ENCODE assay signal across 9 cellular contexts in genomic region chr11:5992604-5993251, GRCh38. TPM values are rescaled to one million over a fixed set of nuclear protein-coding genes. Genes with fewer than 3 reads are reported as not detected.
DNase-seq lines count a peak whose midpoint lies in the region; ATAC-seq, FAIRE-seq and TF ChIP-seq lines count a peak whose summit lies in the region.
"Had no signal": no experiment of that assay in that cellular context is flagged by ENCODE, and none has a peak within 500 bp of the region (broad histone marks: within the 10 kb centered on the region; RNA-seq: fewer than 3 reads in every experiment).

No MANE protein-coding gene starts in this region.

- ATAC-seq in GM18498 (IDR thresholded peaks at IDR 0.05; ENCODE audit: unreplicated experiment) (no peak), GM21576 (IDR thresholded peaks at IDR 0.05; ENCODE audit: unreplicated experiment) (no peak)
- ATAC-seq in activated CD4-positive, CD25-positive, alpha-beta regulatory T cell treated with anti-CD3 and anti-CD28 coated beads, Interleukin-2, amount 50 U/mL, for 24 hours = no peak

- 0% methylated on average over 3 of the region's 3 CpGs for WGBS in SK-N-SH (ENCODE audit: low lambda C conversion rate)

- no peaks in the 10 kb centered on the region for H3K27me3 ChIP-seq in SK-N-SH (ENCODE audit: insufficient read depth)

- H3K4me3 ChIP-seq in SK-N-SH (ENCODE audit: low read depth in 2 of 2, low read length in 1 of 2) (peak overlapping the region in 1 of 2 experiments; percentile 29; a peak in 1 of 4 replicates), kidney (ENCODE audit: low read length in 2 of 2) (no peak overlapping the region)

- H3K27ac ChIP-seq in SK-N-SH (ENCODE audit: low read depth in 2 of 2, low read length in 1 of 2) = no peak overlapping the region
- H3K27ac ChIP-seq in kidney (ENCODE audit: low read depth in 2 of 2, low read length in 2 of 2) = no peak overlapping the region

- peak; percentile 31 for TF ChIP-seq CTCF in D721Med (IDR thresholded peaks at IDR 0.05; ENCODE audit: insufficient read depth, missing control alignments)
- TF ChIP-seq CTCF in SK-N-SH (IDR thresholded peaks at IDR 0.05) = peak; percentile 64
- TF ChIP-seq CTCF in kidney (IDR thresholded peaks at IDR 0.05; ENCODE audit: borderline replicate concordance, extremely low read depth, insufficient read depth) = peak; percentile 29

- no peaks in the 10 kb centered on the region for H3K4me1 ChIP-seq in SK-N-SH (ENCODE audit: control insufficient read depth in 1 of 2, insufficient read depth in 2 of 2, low read depth in 1 of 2, low read length in 1 of 2)
- H3K4me1 ChIP-seq in kidney (ENCODE audit: control insufficient read depth in 1 of 2, insufficient read depth in 1 of 2, low read depth in 1 of 2, low read length in 2 of 2) = no peaks in the 10 kb centered on the region

- FAIRE-seq in D721Med (lab: Jason Lieb, UNC) (no peak), kidney (lab: Jason Lieb, UNC) (no peak)

- no peaks in the 10 kb centered on the region for H3K9me2 ChIP-seq in SK-N-SH

- no peaks in the 10 kb centered on the region for H4K20me1 ChIP-seq in SK-N-SH (ENCODE audit: insufficient read depth)

- intact Hi-C loops in kidney (cut with DNase I) = no loop called here

- H3K36me3 ChIP-seq in SK-N-SH (replicated peaks in 1 of 2; ENCODE audit: control insufficient read depth in 1 of 2, insufficient read depth in 2 of 2, low read length in 1 of 2) (no peaks in the 10 kb centered on the region), kidney (ENCODE audit: control insufficient read depth in 1 of 2, insufficient read depth in 2 of 2, low read length in 2 of 2) (no peaks in the 10 kb centered on the region)

- H3K9ac ChIP-seq in SK-N-SH (no peak overlapping the region), kidney (ENCODE audit: low read length in 2 of 2) (no peak overlapping the region)

- DNase-seq in D721Med (ENCODE audit: insufficient read length, low spot score) (no peak), H4 (ENCODE audit: low spot score) (peak; percentile 21), SK-N-SH (peak; percentile 45), kidney (no peak), retina (no peak)

- TF ChIP-seq EP300 in SK-N-SH (IDR thresholded peaks at IDR 0.05; ENCODE audit: borderline replicate concordance in 1 of 2, low read depth in 1 of 2, low read length in 1 of 2) = no peak

- TF ChIP-seq RAD21 in SK-N-SH (IDR thresholded peaks at IDR 0.05; ENCODE audit: low read length) = peak; percentile 26; the same call in 1 of the 2 replicates

- H3F3A ChIP-seq in SK-N-SH (replicated peaks; ENCODE audit: insufficient read depth) = no peaks in the 10 kb centered on the region

- CTCF ChIA-PET in SK-N-SH (lab: Yijun Ruan, JAX) = interaction anchor here (0.6 to 1.9 kb wide), 12 partner anchors 10 to 371 kb away, joined by 3 to 9 read pairs (median 4); no protein-coding TSS in a partner anchor

- H3K4me2 ChIP-seq in SK-N-SH = no peak overlapping the region

- POLR2A ChIA-PET in SK-N-SH (lab: Yijun Ruan, JAX) = no interaction called here

- H3K79me2 ChIP-seq in SK-N-SH (ENCODE audit: insufficient read depth) = no peaks in the 10 kb centered on the region

- H3K9me3 ChIP-seq in SK-N-SH = no peaks in the 10 kb centered on the region
- H3K9me3 ChIP-seq in kidney (ENCODE audit: control insufficient read depth in 1 of 2, low read length in 2 of 2) = no peaks in the 10 kb centered on the region

- no peak overlapping the region for H2AFZ ChIP-seq in SK-N-SH (ENCODE audit: low read depth)

TF ChIP-seq in SK-N-SH, 30 proteins besides CTCF, POLR2A, EP300 and RAD21:
- TF ChIP-seq SMC3 (IDR thresholded peaks at IDR 0.05; ENCODE audit: low read depth, low read length) (peak; percentile 35; the same call in 1 of the 2 replicates), MEF2A (IDR thresholded peaks at IDR 0.05; ENCODE audit: borderline replicate concordance, low read depth) (no peak)

RNA-seq across cellular contexts. Expression of gene OR52L1, which starts 5.9 kb away (rescaled TPM):
- not detected in 2 replicates for total RNA-seq in H4 (2014; rRNA removed; shearing (Covaris generic))
- polyA plus RNA-seq in SK-N-SH (2012; rRNA removed) (not detected in 2 replicates), kidney (ENCODE audit: insufficient read depth, low read depth, low replicate concordance) (not detected)
- not detected in 2 replicates for polyA plus RNA-seq in SK-N-SH (2012; cell fraction: cytosol; rRNA removed)
- not detected in 2 replicates for polyA plus RNA-seq in SK-N-SH (2012; cell fraction: nucleus; rRNA removed)
- total RNA-seq in kidney = not detected
- total RNA-seq: mononuclear cell had no signal

RNA-seq across cellular contexts. Expression of gene OR56A4, which starts 14.0 kb away (rescaled TPM):
- total RNA-seq in H4 (2014; rRNA removed; shearing (Covaris generic)) = not detected in 2 replicates
- not detected in 2 replicates for polyA plus RNA-seq in SK-N-SH (2012; rRNA removed)
- polyA plus RNA-seq in SK-N-SH (2012; cell fraction: cytosol; rRNA removed) = not detected in 2 replicates
- not detected in 2 replicates for polyA plus RNA-seq in SK-N-SH (2012; cell fraction: nucleus; rRNA removed)
- 0.09 TPM for total RNA-seq in kidney
- polyA plus RNA-seq in kidney (ENCODE audit: insufficient read depth, low read depth, low replicate concordance) = not detected
- total RNA-seq: mononuclear cell had no signal

RNA-seq across cellular contexts. Expression of gene OR56A5, which starts 24.4 kb away (rescaled TPM):
- total RNA-seq in H4 (2014; rRNA removed; shearing (Covaris generic)) = not detected in 2 replicates
- polyA plus RNA-seq in SK-N-SH (2012; rRNA removed) (not detected in 2 replicates), kidney (ENCODE audit: insufficient read depth, low read depth, low replicate concordance) (not detected)
- not detected in 2 replicates for polyA plus RNA-seq in SK-N-SH (2012; cell fraction: cytosol; rRNA removed)
- not detected in 2 replicates for polyA plus RNA-seq in SK-N-SH (2012; cell fraction: nucleus; rRNA removed)
- not detected for total RNA-seq in kidney
- total RNA-seq: mononuclear cell had no signal

RNA-seq across cellular contexts. Expression of gene OR56A1, which starts 37.8 kb away (rescaled TPM):
- 0.04 TPM in 1 of 2 replicates, not detected in the other for total RNA-seq in H4 (2014; rRNA removed; shearing (Covaris generic))
- polyA plus RNA-seq in SK-N-SH (2012; rRNA removed) (not detected in 2 replicates), kidney (ENCODE audit: insufficient read depth, low read depth, low replicate concordance) (not detected)
- not detected in 2 replicates for polyA plus RNA-seq in SK-N-SH (2012; cell fraction: cytosol; rRNA removed)
- not detected in 2 replicates for polyA plus RNA-seq in SK-N-SH (2012; cell fraction: nucleus; rRNA removed)
- 0.03 TPM for total RNA-seq in kidney

RNA-seq across cellular contexts. Expression of gene OR56A3, which starts 50.7 kb away (rescaled TPM):
- not detected in 2 replicates for total RNA-seq in H4 (2014; rRNA removed; shearing (Covaris generic))
- polyA plus RNA-seq in SK-N-SH (2012; rRNA removed) (not detected in 2 replicates), kidney (ENCODE audit: insufficient read depth, low read depth, low replicate concordance) (not detected)
- polyA plus RNA-seq in SK-N-SH (2012; cell fraction: cytosol; rRNA removed) = not detected in 2 replicates
- polyA plus RNA-seq in SK-N-SH (2012; cell fraction: nucleus; rRNA removed) = not detected in 2 replicates
- not detected for total RNA-seq in kidney

Comparison
In these comparisons a context has a peak if more than half of its experiments do, and no peak if none do; other contexts are left out.
1. DNase-seq: peak in H4 (single experiment) and SK-N-SH (single experiment); none in D721Med (single experiment), kidney (single experiment) and retina (single experiment).
2. Peak in every context shown above with its lines, with median percentiles within 50 percentile points of each other: CTCF ChIP-seq.